Comparison of ENCODE assay signal across 9 cellular contexts in genomic region chr17:81520021-81520894, GRCh38. TPM values are rescaled to one million over a fixed set of nuclear protein-coding genes. Genes with fewer than 3 reads are reported as not detected.
DNase-seq lines count a peak whose midpoint lies in the region; ATAC-seq and TF ChIP-seq lines count a peak whose summit lies in the region.
"Had no signal": no experiment of that assay in that cellular context is flagged by ENCODE, and none has a peak within 500 bp of the region (broad histone marks: within the 10 kb centered on the region; RNA-seq: fewer than 3 reads in every experiment).

No MANE protein-coding gene starts in this region.

- peak overlapping the region in 5 of 7 donors; percentile 5 to 66 (median 43) for H3K27ac Mint-ChIP-seq in CD14-positive monocyte

- peaks cover 35% of the 10 kb centered on the region for H3K4me1 Mint-ChIP-seq in CD14-positive monocyte

- H3K9me3 Mint-ChIP-seq in CD14-positive monocyte: no peaks in the 10 kb centered on the region

- H3K4me3 Mint-ChIP-seq in CD14-positive monocyte: peak overlapping the region in 1 of 2 donors; percentile 46

- ATAC-seq in body of pancreas: no peak

- H3K36me3 Mint-ChIP-seq in CD14-positive monocyte: peaks cover 4 to 7% of the 10 kb centered on the region in 2 donors

- 68 to 69% methylated on average over 14 of the region's 14 CpGs for WGBS in body of pancreas, 2 donors

- peaks cover 48% of the 10 kb centered on the region for H3K4me1 ChIP-seq in body of pancreas
- peaks cover 51% of the 10 kb centered on the region for H3K4me1 ChIP-seq in mucosa of stomach (ENCODE audit: control insufficient read depth, insufficient read depth, low read length)

- H3K27me3 ChIP-seq in H7 (ENCODE audit: control insufficient read depth, insufficient read depth, low read length) (peaks cover 18% of the 10 kb centered on the region), body of pancreas (no peaks in the 10 kb centered on the region), mucosa of stomach (ENCODE audit: control insufficient read depth, insufficient read depth, low read length) (peaks cover 26% of the 10 kb centered on the region)

- intact Hi-C loops in CD14-positive monocyte (cut with micrococcal nuclease): no loop called here
- intact Hi-C loops in body of pancreas (cut with DNase I): no loop called here

- H3K4me3 ChIP-seq in H7 (ENCODE audit: insufficient read depth, low read depth, low read length) (peak overlapping the region; percentile 52; the same call in 1 of the 2 replicates), body of pancreas (no peak overlapping the region), mucosa of stomach (ENCODE audit: low read length) (no peak overlapping the region)

- no peaks in the 10 kb centered on the region for H3K9me3 ChIP-seq in body of pancreas
- H3K9me3 ChIP-seq in mucosa of stomach (ENCODE audit: control insufficient read depth, low read length): no peaks in the 10 kb centered on the region

- peak overlapping the region; percentile 75 for H3K9ac ChIP-seq in mucosa of stomach (ENCODE audit: low read length)

- H3K27ac ChIP-seq in body of pancreas: peak overlapping the region; percentile 72 to 85 (median 78)

- TF ChIP-seq CTCF in CD14-positive monocyte (IDR thresholded peaks at IDR 0.05) (no peak), body of pancreas (IDR thresholded peaks at IDR 0.05) (no peak), GM10266 (IDR thresholded peaks at IDR 0.05; ENCODE audit: control insufficient read depth, insufficient read depth, low read depth, missing control alignments) (no peak)

- TF ChIP-seq POLR2A in body of pancreas (IDR thresholded peaks at IDR 0.05): no peak

- peaks cover 22 to 49% (median 41%) of the 10 kb centered on the region in 3 donors for H3K27me3 Mint-ChIP-seq in CD14-positive monocyte (ENCODE audit: low read depth in 3 of 3)

- DNase-seq in CD14-positive monocyte (ENCODE audit: low spot score) (peak; percentile 40), H7 (no peak), body of pancreas (peak in 3 of 4 donors; percentile 29 to 33 (median 31)), kidney glomerular epithelial cell (lab: John Stamatoyannopoulos, UW) (no peak), retina (no peak), GM10266 (ENCODE audit: extremely low spot score) (no peak), anterior cingulate cortex (lab: John Stamatoyannopoulos, UW) (no peak)
- DNase-seq: GDM1 had no signal

- H3K36me3 ChIP-seq in H7 (replicated peaks; ENCODE audit: control insufficient read depth, insufficient read depth, low read length) (peaks cover 1% of the 10 kb centered on the region; the same call in 1 of the 2 replicates), body of pancreas (replicated peaks in 1 of 2; ENCODE audit: insufficient read depth in 1 of 2, low read depth in 2 of 2) (no peaks in the 10 kb centered on the region), mucosa of stomach (ENCODE audit: control insufficient read depth, insufficient read depth, low read length) (no peaks in the 10 kb centered on the region)

RNA-seq across cellular contexts. Expression of gene ACTG1, which starts 7.7 kb away (rescaled TPM):
- polyA plus RNA-seq in CD14-positive monocyte: 1,000 to 10,000 TPM; 1,133 to 1,620 TPM
- 5,543 and 5,789 TPM in 2 replicates for total RNA-seq in H7 (2014; rRNA removed; shearing (Covaris generic))
- total RNA-seq in body of pancreas: 1,000 to 10,000 TPM; 1,634 to 1,790 TPM

RNA-seq across cellular contexts. Expression of gene FSCN2, which starts 7.9 kb away (rescaled TPM):
- not detected for polyA plus RNA-seq in CD14-positive monocyte
- total RNA-seq in H7 (2014; rRNA removed; shearing (Covaris generic)): 0.33 TPM in 1 of 2 replicates, not detected in the other
- 10 to 100 TPM in 1 of 2 donors, 1 to 10 TPM in 1; 7.0 to 13.5 TPM for total RNA-seq in body of pancreas

RNA-seq across cellular contexts. Expression of gene FAAP100, which starts 31.9 kb away (rescaled TPM):
- 10 to 100 TPM; 10.3 to 13.9 TPM for polyA plus RNA-seq in CD14-positive monocyte
- 40.4 and 46.6 TPM in 2 replicates for total RNA-seq in H7 (2014; rRNA removed; shearing (Covaris generic))
- 10 to 100 TPM; 27.8 to 50.4 TPM for total RNA-seq in body of pancreas

Comparison
In these comparisons a context has a peak if more than half of its experiments do, and no peak if none do; other contexts are left out.
1. DNase-seq: peak in CD14-positive monocyte (single experiment) and body of pancreas (3 of 4); none in H7 (single experiment), kidney glomerular epithelial cell (single experiment), retina (single experiment), GM10266 (single experiment) and anterior cingulate cortex (0 of 58).